ENCODE assay signal across 8 cellular contexts in genomic region chr5:179633501-179634369, GRCh38. TPM values are rescaled to one million over a fixed set of nuclear protein-coding genes. Genes with fewer than 3 reads are reported as not detected.
DNase-seq lines count a peak whose midpoint lies in the region; ATAC-seq and TF ChIP-seq lines count a peak whose summit lies in the region.
"Not testable (repeated sequence)": the region's sequence is repeated elsewhere in the genome, so short reads cannot be mapped to it uniquely, and the experiment has no call there.

No MANE protein-coding gene starts in this region.

- TF ChIP-seq POLR2A in uterus (IDR thresholded peaks at IDR 0.05), result not testable (repeated sequence)

- H3K4me3 Mint-ChIP-seq in activated naive CD8-positive, alpha-beta T cell treated with anti-CD3 and anti-CD28 coated beads for 36 hours, result peak overlapping the region; percentile 58
- peak overlapping the region; percentile 41 for H3K4me3 Mint-ChIP-seq in neural progenitor cell

- not testable (repeated sequence) for H3K79me2 ChIP-seq in OCI-LY3 (ENCODE audit: low read length); neural progenitor cell (ENCODE audit: low read depth)

- peak overlapping the region; percentile 56 for H3K4me2 ChIP-seq in OCI-LY3 (ENCODE audit: low read length)
- H3K4me2 ChIP-seq in neural progenitor cell, result peak overlapping the region; percentile 49

- TF ChIP-seq CTCF in OCI-LY3 (IDR thresholded peaks at IDR 0.05; ENCODE audit: low read depth, low read length); fibroblast of villous mesenchyme (IDR thresholded peaks at IDR 0.05; ENCODE audit: insufficient read depth, low read depth, low read length); neural progenitor cell (IDR thresholded peaks at IDR 0.05); uterus (IDR thresholded peaks at IDR 0.05): not testable (repeated sequence)

- not testable (repeated sequence) for H3K27ac Mint-ChIP-seq in activated naive CD8-positive, alpha-beta T cell treated with anti-CD3 and anti-CD28 coated beads for 36 hours; neural progenitor cell

- not testable (repeated sequence) for H3K36me3 ChIP-seq in OCI-LY3 (replicated peaks; ENCODE audit: low read depth, low read length); neural progenitor cell; uterus

- H4K20me1 ChIP-seq in OCI-LY3 (ENCODE audit: insufficient read depth, low read length); neural progenitor cell (ENCODE audit: low read depth): not testable (repeated sequence)

- H3K4me3 ChIP-seq in OCI-LY3 (ENCODE audit: low read length), result peak overlapping the region; percentile 65
- peak overlapping the region; percentile 56 for H3K4me3 ChIP-seq in fibroblast of villous mesenchyme (ENCODE audit: low read depth, low read length)
- peak overlapping the region; percentile 15 for H3K4me3 ChIP-seq in neural progenitor cell
- H3K4me3 ChIP-seq in uterus, result peak overlapping the region; percentile 13 to 26

- H3F3A ChIP-seq in neural progenitor cell (ENCODE audit: low read depth), result not testable (repeated sequence)

- not testable (repeated sequence) for DNase-seq in activated naive CD8-positive, alpha-beta T cell treated with anti-CD3 and anti-CD28 coated beads for 36 hours; fibroblast of villous mesenchyme (ENCODE audit: low read depth); neural progenitor cell (ENCODE audit: low spot score); uterus

- H3K36me3 Mint-ChIP-seq in activated naive CD8-positive, alpha-beta T cell treated with anti-CD3 and anti-CD28 coated beads for 36 hours; neural progenitor cell: not testable (repeated sequence)

- not testable (repeated sequence) for H3K27ac ChIP-seq in OCI-LY3 (ENCODE audit: low read length); neural progenitor cell; uterus

- not testable (repeated sequence) for H3K27me3 ChIP-seq in OCI-LY3 (ENCODE audit: low read depth, low read length); neural progenitor cell; uterus

- intact Hi-C loops in uterus (cut with DNase I; ENCODE audit: low total_unique reads), result not testable (repeated sequence)

- H3K4me1 Mint-ChIP-seq in activated naive CD8-positive, alpha-beta T cell treated with anti-CD3 and anti-CD28 coated beads for 36 hours; neural progenitor cell: not testable (repeated sequence)

- H3K4me1 ChIP-seq in OCI-LY3 (ENCODE audit: low read length); neural progenitor cell; uterus: not testable (repeated sequence)

- ATAC-seq in GM18502 (IDR thresholded peaks at IDR 0.05; ENCODE audit: poor library complexity, unreplicated experiment) (peak; percentile 72), GM21619 (IDR thresholded peaks at IDR 0.05; ENCODE audit: unreplicated experiment) (peak; percentile 52), HG03097 (IDR thresholded peaks at IDR 0.05; ENCODE audit: low FRiP score, unreplicated experiment) (peak; percentile 54)

- not testable (repeated sequence) for H3K27me3 Mint-ChIP-seq in activated naive CD8-positive, alpha-beta T cell treated with anti-CD3 and anti-CD28 coated beads for 36 hours; neural progenitor cell (ENCODE audit: insufficient read depth, low read depth)

- H3K9me3 ChIP-seq in OCI-LY3 (ENCODE audit: insufficient read depth, low read length); neural progenitor cell (ENCODE audit: low read depth); uterus: not testable (repeated sequence)

- not testable (repeated sequence) for H3K9ac ChIP-seq in OCI-LY3 (ENCODE audit: low read length); neural progenitor cell

- H2AFZ ChIP-seq in OCI-LY3 (ENCODE audit: low read depth, low read length); neural progenitor cell (replicated peaks): not testable (repeated sequence)

- not testable (repeated sequence) for H3K9me3 Mint-ChIP-seq in activated naive CD8-positive, alpha-beta T cell treated with anti-CD3 and anti-CD28 coated beads for 36 hours; neural progenitor cell

RNA-seq across cellular contexts. Expression of gene HNRNPH1, which starts 10.3 kb away (rescaled TPM):
- 100 to 1,000 TPM; 840 to 912 TPM for total RNA-seq in activated naive CD8-positive, alpha-beta T cell treated with anti-CD3 and anti-CD28 coated beads for 36 hours
- total RNA-seq in fibroblast of villous mesenchyme (474 and 562 TPM in 2 replicates), neural progenitor cell (ENCODE audit: low replicate concordance) (795 and 1,138 TPM in 2 replicates), uterus (1,000 to 10,000 TPM in 1 of 4 donors, 100 to 1,000 TPM in 3; 237 to 1,003 (median 495) TPM)

RNA-seq across cellular contexts. Expression of gene CBY3, which starts 47.1 kb away (rescaled TPM):
- total RNA-seq in activated naive CD8-positive, alpha-beta T cell treated with anti-CD3 and anti-CD28 coated beads for 36 hours, result 1 to 10 TPM in 1 of 2 experiments, under 1 TPM in 1; 0.68 to 1.1 TPM
- total RNA-seq in fibroblast of villous mesenchyme (0.32 TPM in 1 of 2 replicates, not detected in the other), neural progenitor cell (ENCODE audit: low replicate concordance) (not detected in 2 replicates), uterus (not detected)

Comparison
In these comparisons a context has a peak if more than half of its experiments do, and no peak if none do; other contexts are left out.
1. H3K4me3 ChIP-seq: peak in every context shown above with its lines; median percentile 65 in OCI-LY3; 56 in fibroblast of villous mesenchyme; 20 in uterus; 15 in neural progenitor cell.